ENCODE assay signal across 8 cellular contexts in genomic region chr19:41998246-41999020, GRCh38. TPM values are rescaled to one million over a fixed set of nuclear protein-coding genes. Genes with fewer than 3 reads are reported as not detected.
A peak's percentile ranks its signal among the peaks of the same experiment; 100 is the strongest.
DNase-seq lines count a peak whose midpoint lies in the region; ATAC-seq and TF ChIP-seq lines count a peak whose summit lies in the region.

No MANE protein-coding gene starts in this region.

- RAD21 ChIA-PET in HCT116 (lab: Charles Lee; ENCODE audit: low non-redundant PET in 1 of 2, low total read pairs in 2 of 2, uncharacterized antibody in 2 of 2, unreplicated experiment in 2 of 2), result no interaction called here

- H3K36me3 Mint-ChIP-seq in CD14-positive monocyte, result peaks cover 0 to 9% of the 10 kb centered on the region in 2 donors
- H3K36me3 Mint-ChIP-seq in chondrocyte (ENCODE audit: low read depth), result no peaks in the 10 kb centered on the region
- H3K36me3 Mint-ChIP-seq in mesothelial cell of epicardium, result peaks cover 19% of the 10 kb centered on the region

- no peaks in the 10 kb centered on the region for H4K20me1 ChIP-seq in HCT116 (ENCODE audit: insufficient read depth)

- H3K4me1 Mint-ChIP-seq in CD14-positive monocyte (peaks cover 12% of the 10 kb centered on the region), chondrocyte (ENCODE audit: low read depth) (peaks cover 10% of the 10 kb centered on the region), mesothelial cell of epicardium (peaks cover 8% of the 10 kb centered on the region)

- POLR2A ChIA-PET in HCT116 (lab: Charles Lee), result no interaction called here

- H3K4me2 ChIP-seq in HCT116 (ENCODE audit: low read length), result peak overlapping the region; percentile 54

- intact Hi-C loops in CD14-positive monocyte (cut with micrococcal nuclease), result no loop called here
- intact Hi-C loops in HCT116 (cut with micrococcal nuclease), result loop anchor here (1.0 to 10.0 kb wide), 2 partner anchors 25 to 96 kb away; no protein-coding TSS in a partner anchor

- H3K4me1 ChIP-seq in HCT116 (ENCODE audit: control insufficient read depth in 1 of 2, insufficient read depth in 2 of 2, low read length in 2 of 2), result peaks cover 0 to 17% of the 10 kb centered on the region in 2 experiments; a peak in 3 of 4 replicates

- H3K9me3 Mint-ChIP-seq in CD14-positive monocyte, result peaks cover 0 to 11% (median 3%) of the 10 kb centered on the region in 7 donors
- no peaks in the 10 kb centered on the region for H3K9me3 Mint-ChIP-seq in chondrocyte (ENCODE audit: low read depth)
- H3K9me3 Mint-ChIP-seq in mesothelial cell of epicardium, result no peaks in the 10 kb centered on the region

- no peaks in the 10 kb centered on the region for H3K9me2 ChIP-seq in HCT116 (ENCODE audit: insufficient read depth)

- H3K79me2 ChIP-seq in HCT116 (ENCODE audit: insufficient read depth, low read length), result no peaks in the 10 kb centered on the region

- peaks cover 24% of the 10 kb centered on the region; the same call in 1 of the 2 replicates for H3K27me3 ChIP-seq in HCT116 (ENCODE audit: insufficient read depth, low read length)

- ATAC-seq in HCT116 (peak; percentile 52), GM21367 (IDR thresholded peaks at IDR 0.05; ENCODE audit: unreplicated experiment) (no peak), HG03039 (IDR thresholded peaks at IDR 0.05; ENCODE audit: unreplicated experiment) (no peak)

- no peaks in the 10 kb centered on the region for H3K36me3 ChIP-seq in HCT116 (ENCODE audit: control insufficient read depth in 1 of 2, insufficient read depth in 2 of 2, low read length in 2 of 2)

- no peak overlapping the region for H2AFZ ChIP-seq in HCT116 (ENCODE audit: low read depth, low read length, poor library complexity, severe bottlenecking)

- H3K27ac Mint-ChIP-seq in CD14-positive monocyte, result no peak overlapping the region
- no peak overlapping the region for H3K27ac Mint-ChIP-seq in chondrocyte (ENCODE audit: unreplicated experiment)
- H3K27ac Mint-ChIP-seq in mesothelial cell of epicardium, result no peak overlapping the region

- no peak for TF ChIP-seq POLR2A in HCT116 (IDR thresholded peaks at IDR 0.05; ENCODE audit: borderline replicate concordance, extremely low read depth, insufficient read depth, insufficient read length)

- no peaks in the 10 kb centered on the region for H3K9me3 ChIP-seq in HCT116 (ENCODE audit: control insufficient read depth in 1 of 2, insufficient read depth in 1 of 2, low read depth in 1 of 2, low read length in 2 of 2)

- H3K4me3 ChIP-seq in HCT116 (replicated peaks in 1 of 2; ENCODE audit: low read depth in 1 of 2, low read length in 2 of 2), result no peak overlapping the region

- no peak for DNase-seq in CD14-positive monocyte (ENCODE audit: low spot score)
- DNase-seq in HCT116 (ENCODE audit: low read depth, low spot score), result peak; percentile 16
- DNase-seq in SHP77 (lab: John Stamatoyannopoulos, UW), result peak; percentile 56 to 73
- no peak for DNase-seq in chondrocyte (ENCODE audit: low spot score)
- DNase-seq in mesothelial cell of epicardium (ENCODE audit: low spot score in 2 of 2, unreplicated experiment in 2 of 2), result peak in 1 of 2 experiments; percentile 67
- no peak for DNase-seq in NCI-H1048 (lab: John Stamatoyannopoulos, UW)

- TF ChIP-seq CTCF in CD14-positive monocyte (IDR thresholded peaks at IDR 0.05) (peak; percentile 59), HCT116 (IDR thresholded peaks at IDR 0.05 in 2 of 3, conservative IDR thresholded peaks at IDR 0.05 in 1 of 3; ENCODE audit: borderline replicate concordance in 1 of 3, insufficient read depth in 1 of 3, low read depth in 2 of 3, low read length in 2 of 3) (peak; percentile 70 to 94 (median 78); a peak in 5 of 6 replicates), chondrocyte (IDR thresholded peaks at IDR 0.05) (peak; percentile 80), mesothelial cell of epicardium (IDR thresholded peaks at IDR 0.05; ENCODE audit: unreplicated experiment) (peak; percentile 56)

- H3K27ac ChIP-seq in HCT116 (ENCODE audit: low read depth, low read length), result no peak overlapping the region

- H3K27me3 Mint-ChIP-seq in CD14-positive monocyte (ENCODE audit: low read depth in 3 of 3), result peaks cover 65 to 76% (median 69%) of the 10 kb centered on the region in 3 donors
- H3K27me3 Mint-ChIP-seq in chondrocyte (ENCODE audit: low read depth), result peaks cover 69% of the 10 kb centered on the region
- H3K27me3 Mint-ChIP-seq in mesothelial cell of epicardium (ENCODE audit: low read depth), result peaks cover 82% of the 10 kb centered on the region

- CTCF ChIA-PET in HCT116 (lab: Charles Lee), result interaction anchor here (1.6 kb wide), 2 partner anchors 36 to 104 kb away, joined by 3 to 7 read pairs; no protein-coding TSS in a partner anchor

- no peak; the same call in none of the 2 replicates for TF ChIP-seq RAD21 in HCT116 (IDR thresholded peaks at IDR 0.05; ENCODE audit: low read depth)

- H3K4me3 Mint-ChIP-seq in CD14-positive monocyte (peak overlapping the region in 1 of 2 donors; percentile 81), chondrocyte (ENCODE audit: unreplicated experiment) (no peak overlapping the region), mesothelial cell of epicardium (no peak overlapping the region)

- BruUV-seq in HCT116 (replicated peaks; lab: Mats Ljungman, UMichigan), result no TSS peak

- no peak overlapping the region for H3K9ac ChIP-seq in HCT116 (ENCODE audit: low read length)

TF ChIP-seq in HCT116, 20 proteins besides CTCF, POLR2A, EP300 and RAD21:
- TF ChIP-seq ZBTB33 (IDR thresholded peaks at IDR 0.05; ENCODE audit: extremely low read depth, insufficient replicate concordance, low read length) (no peak), YY1 (IDR thresholded peaks at IDR 0.05; ENCODE audit: extremely low read depth, insufficient replicate concordance, low read depth, low read length) (peak; percentile 12), TCF7L2 (IDR thresholded peaks at IDR 0.05; ENCODE audit: borderline replicate concordance, extremely low read depth, insufficient read depth, insufficient read length) (no peak), EZH2 (IDR thresholded peaks at IDR 0.05) (no peak), MAX (IDR thresholded peaks at IDR 0.05) (no peak)

RNA-seq across cellular contexts. Expression of gene ATP1A3, which starts 4.4 kb away (rescaled TPM):
- polyA plus RNA-seq in CD14-positive monocyte, result under 1 TPM in 1 of 2 donors, not detected in 1; 0.10 TPM
- total RNA-seq in HCT116 (2021; ENCODE audit: unreplicated experiment), result 34.7 TPM
- polyA plus RNA-seq in HCT116 (2012), result 30.8 and 34.9 TPM in 2 replicates
- total RNA-seq in chondrocyte, result 0.10 to 0.85 TPM (median 0.64 TPM) in 3 replicates
- total RNA-seq in mesothelial cell of epicardium, result 0.45 TPM in 1 of 3 replicates, not detected in the others

RNA-seq across cellular contexts. Expression of gene RABAC1, which starts 39.3 kb away (rescaled TPM):
- 100 to 1,000 TPM; 202 to 234 TPM for polyA plus RNA-seq in CD14-positive monocyte
- 66.3 TPM for total RNA-seq in HCT116 (2021; ENCODE audit: unreplicated experiment)
- polyA plus RNA-seq in HCT116 (2012), result 76.3 and 91.9 TPM in 2 replicates
- total RNA-seq in chondrocyte, result 282 to 302 TPM (median 295 TPM) in 3 replicates
- 99.7 to 104 TPM (median 102 TPM) in 3 replicates for total RNA-seq in mesothelial cell of epicardium

Comparison
In these comparisons a context has a peak if more than half of its experiments do, and no peak if none do; other contexts are left out.
1. DNase-seq: peak in HCT116 (single experiment) and SHP77 (2 of 2); none in CD14-positive monocyte (single experiment), chondrocyte (single experiment) and NCI-H1048 (single experiment).
2. RNA of gene ATP1A3, which starts 4.4 kb away (total RNA-seq): 34.7 TPM in HCT116 (single experiment); 0.10 to 0.85 TPM in chondrocyte and 0.45 TPM in mesothelial cell of epicardium; every median in the first group is over 10 times any median in the second.
3. Peak in every context shown above with its lines, with median percentiles within 50 percentile points of each other: CTCF ChIP-seq.